1 cellular context compared by ENCODE assay signal in genomic region chr1:52725903-52726264, GRCh38.
TF ChIP-seq lines count a peak whose summit lies in the region.

No MANE protein-coding gene starts in this region.

TF ChIP-seq in WTC11, 78 proteins besides CTCF, POLR2A, EP300 and RAD21 (continued from another document):
- TF ChIP-seq FOXK1 (CRISPR knock-in tag; IDR thresholded peaks at IDR 0.05): no peak
- no peak for TF ChIP-seq HMGA2 (CRISPR knock-in tag; IDR thresholded peaks at IDR 0.05)
- no peak for TF ChIP-seq USF2 (CRISPR knock-in tag; IDR thresholded peaks at IDR 0.05)
- TF ChIP-seq ZNF671 (CRISPR knock-in tag; IDR thresholded peaks at IDR 0.05): no peak
- TF ChIP-seq NFATC4 (CRISPR knock-in tag; IDR thresholded peaks at IDR 0.05): no peak
- TF ChIP-seq CDX4 (CRISPR knock-in tag; IDR thresholded peaks at IDR 0.05; ENCODE audit: borderline replicate concordance): no peak
- TF ChIP-seq, protein P1, sequence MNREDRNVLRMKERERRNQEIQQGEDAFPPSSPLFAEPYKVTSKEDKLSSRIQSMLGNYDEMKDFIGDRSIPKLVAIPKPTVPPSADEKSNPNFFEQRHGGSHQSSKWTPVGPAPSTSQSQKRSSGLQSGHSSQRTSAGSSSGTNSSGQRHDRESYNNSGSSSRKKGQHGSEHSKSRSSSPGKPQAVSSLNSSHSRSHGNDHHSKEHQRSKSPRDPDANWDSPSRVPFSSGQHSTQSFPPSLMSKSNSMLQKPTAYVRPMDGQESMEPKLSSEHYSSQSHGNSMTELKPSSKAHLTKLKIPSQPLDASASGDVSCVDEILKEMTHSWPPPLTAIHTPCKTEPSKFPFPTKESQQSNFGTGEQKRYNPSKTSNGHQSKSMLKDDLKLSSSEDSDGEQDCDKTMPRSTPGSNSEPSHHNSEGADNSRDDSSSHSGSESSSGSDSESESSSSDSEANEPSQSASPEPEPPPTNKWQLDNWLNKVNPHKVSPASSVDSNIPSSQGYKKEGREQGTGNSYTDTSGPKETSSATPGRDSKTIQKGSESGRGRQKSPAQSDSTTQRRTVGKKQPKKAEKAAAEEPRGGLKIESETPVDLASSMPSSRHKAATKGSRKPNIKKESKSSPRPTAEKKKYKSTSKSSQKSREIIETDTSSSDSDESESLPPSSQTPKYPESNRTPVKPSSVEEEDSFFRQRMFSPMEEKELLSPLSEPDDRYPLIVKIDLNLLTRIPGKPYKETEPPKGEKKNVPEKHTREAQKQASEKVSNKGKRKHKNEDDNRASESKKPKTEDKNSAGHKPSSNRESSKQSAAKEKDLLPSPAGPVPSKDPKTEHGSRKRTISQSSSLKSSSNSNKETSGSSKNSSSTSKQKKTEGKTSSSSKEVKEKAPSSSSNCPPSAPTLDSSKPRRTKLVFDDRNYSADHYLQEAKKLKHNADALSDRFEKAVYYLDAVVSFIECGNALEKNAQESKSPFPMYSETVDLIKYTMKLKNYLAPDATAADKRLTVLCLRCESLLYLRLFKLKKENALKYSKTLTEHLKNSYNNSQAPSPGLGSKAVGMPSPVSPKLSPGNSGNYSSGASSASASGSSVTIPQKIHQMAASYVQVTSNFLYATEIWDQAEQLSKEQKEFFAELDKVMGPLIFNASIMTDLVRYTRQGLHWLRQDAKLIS (CRISPR knock-in tag; IDR thresholded peaks at IDR 0.05; ENCODE audit: borderline replicate concordance): no peak
